Comparison of ENCODE assay signal across 18 cellular contexts in genomic region chr18:62105373-62105772, GRCh38.
DNase-seq lines count a peak whose midpoint lies in the region; ATAC-seq, FAIRE-seq and TF ChIP-seq lines count a peak whose summit lies in the region.
"Had no signal": no experiment of that assay in that cellular context is flagged by ENCODE, and none has a peak within 500 bp of the region (broad histone marks: within the 10 kb centered on the region; RNA-seq: fewer than 3 reads in every experiment).

No MANE protein-coding gene starts in this region.

- intact Hi-C loops in endothelial cell of umbilical vein (cut with micrococcal nuclease), result loop anchor here (5.0 kb wide), 1 partner anchor 213 kb away; the partner anchor contains the start of gene RNF152
- intact Hi-C loops in activated T-helper 2 cell treated with anti-CD3 and anti-CD28 coated beads, Interferon-gamma antibody, Interleukin-2, Interleukin-4, amounts not matched to agents 10 μg/mL and 5 μg/mL and 100 μg/mL, durations not matched to agents 14 hours and 24 hours and 36 hours (cut with micrococcal nuclease), result no loop called here

- dilution Hi-C loops in endothelial cell of umbilical vein (cut with MboI; ENCODE audit: extremely low pct_ligation_motif_present, low sequenced_read_pairs), result no loop called here

- no peak overlapping the region for H3K4me3 Mint-ChIP-seq in activated T-helper 2 cell treated with anti-CD3 and anti-CD28 coated beads, Interferon-gamma antibody, Interleukin-2, Interleukin-4, amounts not matched to agents 10 μg/mL and 5 μg/mL and 100 μg/mL, durations not matched to agents 14 hours and 24 hours and 36 hours (ENCODE audit: low read depth)

- no peak overlapping the region for H3K27ac ChIP-seq in endothelial cell of umbilical vein (ENCODE audit: insufficient read depth, low read depth, low read length)
- H3K27ac ChIP-seq: A549 had no signal

- H3K79me2 ChIP-seq in endothelial cell of umbilical vein (ENCODE audit: control insufficient read depth, insufficient read depth, low read length), result no peaks in the 10 kb centered on the region

- H3K4me1 ChIP-seq in endothelial cell of umbilical vein (ENCODE audit: control insufficient read depth, extremely low read depth, insufficient read depth, low read length), result peaks cover 25% of the 10 kb centered on the region
- H3K4me1 ChIP-seq: A549, HAP-1 had no signal

- no peaks in the 10 kb centered on the region for H3K27me3 Mint-ChIP-seq in activated T-helper 2 cell treated with anti-CD3 and anti-CD28 coated beads, Interferon-gamma antibody, Interleukin-2, Interleukin-4, amounts not matched to agents 10 μg/mL and 5 μg/mL and 100 μg/mL, durations not matched to agents 14 hours and 24 hours and 36 hours (ENCODE audit: low read depth)

- no peaks in the 10 kb centered on the region for H4K20me1 ChIP-seq in endothelial cell of umbilical vein (replicated peaks; ENCODE audit: control insufficient read depth, extremely low read depth, insufficient read depth, low read length)

- no TSS peak for BruUV-seq in endothelial cell of umbilical vein (replicated peaks; lab: Mats Ljungman, UMichigan)

- H3K36me3 Mint-ChIP-seq in activated T-helper 2 cell treated with anti-CD3 and anti-CD28 coated beads, Interferon-gamma antibody, Interleukin-2, Interleukin-4, amounts not matched to agents 10 μg/mL and 5 μg/mL and 100 μg/mL, durations not matched to agents 14 hours and 24 hours and 36 hours (ENCODE audit: low read depth), result peaks cover 20% of the 10 kb centered on the region

- H3K9ac ChIP-seq in endothelial cell of umbilical vein (replicated peaks; ENCODE audit: extremely low read depth, insufficient read depth, low read length), result no peak overlapping the region

- FAIRE-seq in endothelial cell of umbilical vein (lab: Jason Lieb, UNC) (no peak), urothelium cell line (lab: Jason Lieb, UNC) (no peak)
- FAIRE-seq: A549, GM19239, HTR-8/SVneo had no signal

- H3K36me3 ChIP-seq in endothelial cell of umbilical vein (ENCODE audit: control insufficient read depth in 2 of 2, extremely low read depth in 1 of 2, insufficient read depth in 2 of 2, low read length in 2 of 2), result no peaks in the 10 kb centered on the region
- H3K36me3 ChIP-seq: HAP-1 had no signal

- H3K4me1 Mint-ChIP-seq in activated T-helper 2 cell treated with anti-CD3 and anti-CD28 coated beads, Interferon-gamma antibody, Interleukin-2, Interleukin-4, amounts not matched to agents 10 μg/mL and 5 μg/mL and 100 μg/mL, durations not matched to agents 14 hours and 24 hours and 36 hours (ENCODE audit: low read depth), result peaks cover 17% of the 10 kb centered on the region

- no peaks in the 10 kb centered on the region for H3K9me3 Mint-ChIP-seq in activated T-helper 2 cell treated with anti-CD3 and anti-CD28 coated beads, Interferon-gamma antibody, Interleukin-2, Interleukin-4, amounts not matched to agents 10 μg/mL and 5 μg/mL and 100 μg/mL, durations not matched to agents 14 hours and 24 hours and 36 hours

- H2AFZ ChIP-seq in endothelial cell of umbilical vein (ENCODE audit: low read depth, low read length), result no peak overlapping the region

- H3K9me1 ChIP-seq in endothelial cell of umbilical vein (replicated peaks; ENCODE audit: control insufficient read depth, extremely low read depth, insufficient read depth, low read length), result peaks cover 3% of the 10 kb centered on the region

- POLR2A ChIA-PET in endothelial cell of umbilical vein (lab: Charles Lee), result no interaction called here

- H3K9me3 ChIP-seq in endothelial cell of umbilical vein (replicated peaks; ENCODE audit: control insufficient read depth, insufficient read depth, low read length), result no peaks in the 10 kb centered on the region
- H3K9me3 ChIP-seq: A549, HAP-1 had no signal

- no peak for TF ChIP-seq POLR2A in endothelial cell of umbilical vein (IDR thresholded peaks at IDR 0.05; ENCODE audit: low read depth, low read length)

- CTCF ChIA-PET in endothelial cell of umbilical vein (lab: Charles Lee), result interaction anchor here (1.2 to 1.6 kb wide), 2 partner anchors 23 to 523 kb away, joined by 3 to 4 read pairs; no protein-coding TSS in a partner anchor

- peak; percentile 55 for ATAC-seq in left lobe of liver
- ATAC-seq: A549 had no signal

- peak; percentile 17 for DNase-seq in HS-27A (ENCODE audit: low read depth)
- DNase-seq in astrocyte of the hippocampus (ENCODE audit: low read depth, low spot score), result peak; percentile 9
- DNase-seq in endothelial cell of umbilical vein (ENCODE audit: low read depth, low spot score), result peak; percentile 64
- DNase-seq in left lobe of liver (ENCODE audit: low spot score), result no peak
- DNase-seq in DMS79 (lab: John Stamatoyannopoulos, UW), result no peak
- no peak for DNase-seq in KG1 (lab: John Stamatoyannopoulos, UW)
- no peak for DNase-seq in urothelium cell line (ENCODE audit: low spot score)
- DNase-seq in activated T-helper 2 cell treated with anti-CD3 and anti-CD28 coated beads, Interferon-gamma antibody, Interleukin-2, Interleukin-4, amounts not matched to agents 10 μg/mL and 5 μg/mL and 100 μg/mL, durations not matched to agents 14 hours and 24 hours and 36 hours (ENCODE audit: low spot score), result no peak
- DNase-seq: C1 segment of cervical spinal cord, NCI-H1417, NCI-H1930, NCI-H446, NCI-H69, SHP77 had no signal

- no peaks in the 10 kb centered on the region for H3K27me3 ChIP-seq in endothelial cell of umbilical vein (ENCODE audit: control insufficient read depth in 2 of 2, insufficient read depth in 2 of 2, low read length in 2 of 2)

- TF ChIP-seq CTCF in endothelial cell of umbilical vein (IDR thresholded peaks at IDR 0.05; ENCODE audit: extremely low read depth in 1 of 2, insufficient read depth in 1 of 2, low read depth in 1 of 2, low read length in 2 of 2), result no peak

- H3K4me2 ChIP-seq in endothelial cell of umbilical vein (ENCODE audit: insufficient read depth, low read length), result peak overlapping the region; percentile 60
- H3K4me2 ChIP-seq: A549 had no signal

- H3K27ac Mint-ChIP-seq in activated T-helper 2 cell treated with anti-CD3 and anti-CD28 coated beads, Interferon-gamma antibody, Interleukin-2, Interleukin-4, amounts not matched to agents 10 μg/mL and 5 μg/mL and 100 μg/mL, durations not matched to agents 14 hours and 24 hours and 36 hours, result no peak overlapping the region

- H3K4me3 ChIP-seq in endothelial cell of umbilical vein (replicated peaks in 1 of 3; ENCODE audit: insufficient read depth in 1 of 3, low read depth in 1 of 3, low read length in 3 of 3), result no peak overlapping the region
- H3K4me3 ChIP-seq: A549, HAP-1 had no signal

TF ChIP-seq in endothelial cell of umbilical vein, 7 proteins besides CTCF, POLR2A, EP300 and RAD21:
- TF ChIP-seq MYC (IDR thresholded peaks at IDR 0.05; ENCODE audit: low read depth, low read length), result no peak
- TF ChIP-seq FOS (IDR thresholded peaks at IDR 0.05; ENCODE audit: borderline replicate concordance, insufficient read depth, low read length), result peak; percentile 17
- peak; percentile 23 for TF ChIP-seq JUN (IDR thresholded peaks at IDR 0.05; ENCODE audit: borderline replicate concordance, insufficient read depth, insufficient read length, low read depth)
- no peak for TF ChIP-seq MAX (IDR thresholded peaks at IDR 0.05; ENCODE audit: insufficient read depth, insufficient read length)
- TF ChIP-seq EZH2 (IDR thresholded peaks at IDR 0.05; ENCODE audit: borderline replicate concordance, low read depth, low read length, severe bottlenecking), result no peak
- no peak for TF ChIP-seq POLR2AphosphoS5 (IDR thresholded peaks at IDR 0.05; ENCODE audit: insufficient read depth, low read depth, low read length)
- no peak for TF ChIP-seq GATA2 (IDR thresholded peaks at IDR 0.05; ENCODE audit: insufficient read depth, insufficient read length, low read depth, low read length)

Comparison
In these comparisons a context has a peak if more than half of its experiments do, and no peak if none do; other contexts are left out.
1. DNase-seq: peak in HS-27A (single experiment), astrocyte of the hippocampus (single experiment) and endothelial cell of umbilical vein (single experiment); none in left lobe of liver (single experiment), DMS79 (single experiment), KG1 (single experiment), urothelium cell line (single experiment) and activated T-helper 2 cell treated with anti-CD3 and anti-CD28 coated beads, Interferon-gamma antibody, Interleukin-2, Interleukin-4, amounts not matched to agents 10 μg/mL and 5 μg/mL and 100 μg/mL, durations not matched to agents 14 hours and 24 hours and 36 hours (single experiment).